8 cellular contexts compared by ENCODE assay signal in the genomic region with DNA sequence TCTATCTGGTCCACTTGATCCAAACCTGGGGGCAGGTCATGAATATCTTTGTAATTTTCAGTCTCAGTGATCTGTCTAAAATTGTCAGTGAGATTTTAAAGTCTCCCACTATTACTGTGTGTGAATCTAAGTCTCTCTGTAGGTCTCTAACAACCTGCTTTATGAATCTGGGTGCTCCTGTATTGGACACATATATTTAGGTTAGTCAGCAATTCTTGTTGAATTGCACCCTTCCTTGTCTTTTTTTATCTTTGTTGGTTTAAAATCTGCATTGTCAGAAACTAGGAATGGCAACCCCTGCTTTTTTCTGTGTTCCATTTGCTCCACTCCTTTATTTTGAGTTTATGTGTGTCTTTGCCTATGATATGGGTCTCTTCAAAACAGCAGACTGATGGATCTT.
"Had no signal": no experiment of that assay in that cellular context is flagged by ENCODE, and none has a peak within 500 bp of the region (broad histone marks: within the 10 kb centered on the region; RNA-seq: fewer than 3 reads in every experiment).

No MANE protein-coding gene starts in this region.

- H3K4me3 ChIP-seq: GM23338 had no signal

- ATAC-seq: GM23338 had no signal

- H3K4me3 Mint-ChIP-seq: GM23338, H9, IgD-negative memory B cell had no signal

- FAIRE-seq: H1, H54 had no signal

- H3K4me2 ChIP-seq: GM23338 had no signal

- H3K27me3 Mint-ChIP-seq: IgD-negative memory B cell had no signal

- H3K4me1 Mint-ChIP-seq: GM23338, H9 had no signal

- H3K27ac ChIP-seq: HL-60 had no signal

- H2AFZ ChIP-seq: GM23338 had no signal

- H3K27ac Mint-ChIP-seq: GM23338, H9 had no signal

- DNase-seq: H9, HCEC 1CT, KG1 had no signal
